In the genomic region with DNA sequence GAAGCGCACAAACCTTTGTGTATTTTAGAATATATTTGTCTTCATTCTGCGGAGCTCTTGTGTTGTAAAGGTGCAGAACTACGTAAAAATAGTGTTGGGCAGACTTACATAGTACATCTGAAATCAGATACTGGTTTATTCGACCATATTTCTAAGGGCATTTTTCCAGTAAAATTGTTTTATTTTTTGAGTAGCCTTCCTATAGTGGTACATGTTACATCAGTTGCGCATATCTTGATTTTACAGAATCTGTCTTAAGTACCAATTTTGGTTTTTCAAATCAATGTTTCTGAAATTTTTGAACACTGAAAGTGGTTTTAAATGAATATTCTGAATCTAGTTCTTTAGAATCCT, we compare ENCODE assay signal across 1 cellular context.
TF ChIP-seq lines count a peak whose summit lies in the region.

No MANE protein-coding gene starts in this region.

TF ChIP-seq in WTC11, 78 proteins besides CTCF, POLR2A, EP300 and RAD21 (continued from another document):
- TF ChIP-seq, protein P1, sequence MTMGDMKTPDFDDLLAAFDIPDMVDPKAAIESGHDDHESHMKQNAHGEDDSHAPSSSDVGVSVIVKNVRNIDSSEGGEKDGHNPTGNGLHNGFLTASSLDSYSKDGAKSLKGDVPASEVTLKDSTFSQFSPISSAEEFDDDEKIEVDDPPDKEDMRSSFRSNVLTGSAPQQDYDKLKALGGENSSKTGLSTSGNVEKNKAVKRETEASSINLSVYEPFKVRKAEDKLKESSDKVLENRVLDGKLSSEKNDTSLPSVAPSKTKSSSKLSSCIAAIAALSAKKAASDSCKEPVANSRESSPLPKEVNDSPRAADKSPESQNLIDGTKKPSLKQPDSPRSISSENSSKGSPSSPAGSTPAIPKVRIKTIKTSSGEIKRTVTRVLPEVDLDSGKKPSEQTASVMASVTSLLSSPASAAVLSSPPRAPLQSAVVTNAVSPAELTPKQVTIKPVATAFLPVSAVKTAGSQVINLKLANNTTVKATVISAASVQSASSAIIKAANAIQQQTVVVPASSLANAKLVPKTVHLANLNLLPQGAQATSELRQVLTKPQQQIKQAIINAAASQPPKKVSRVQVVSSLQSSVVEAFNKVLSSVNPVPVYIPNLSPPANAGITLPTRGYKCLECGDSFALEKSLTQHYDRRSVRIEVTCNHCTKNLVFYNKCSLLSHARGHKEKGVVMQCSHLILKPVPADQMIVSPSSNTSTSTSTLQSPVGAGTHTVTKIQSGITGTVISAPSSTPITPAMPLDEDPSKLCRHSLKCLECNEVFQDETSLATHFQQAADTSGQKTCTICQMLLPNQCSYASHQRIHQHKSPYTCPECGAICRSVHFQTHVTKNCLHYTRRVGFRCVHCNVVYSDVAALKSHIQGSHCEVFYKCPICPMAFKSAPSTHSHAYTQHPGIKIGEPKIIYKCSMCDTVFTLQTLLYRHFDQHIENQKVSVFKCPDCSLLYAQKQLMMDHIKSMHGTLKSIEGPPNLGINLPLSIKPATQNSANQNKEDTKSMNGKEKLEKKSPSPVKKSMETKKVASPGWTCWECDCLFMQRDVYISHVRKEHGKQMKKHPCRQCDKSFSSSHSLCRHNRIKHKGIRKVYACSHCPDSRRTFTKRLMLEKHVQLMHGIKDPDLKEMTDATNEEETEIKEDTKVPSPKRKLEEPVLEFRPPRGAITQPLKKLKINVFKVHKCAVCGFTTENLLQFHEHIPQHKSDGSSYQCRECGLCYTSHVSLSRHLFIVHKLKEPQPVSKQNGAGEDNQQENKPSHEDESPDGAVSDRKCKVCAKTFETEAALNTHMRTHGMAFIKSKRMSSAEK (CRISPR knock-in tag; IDR thresholded peaks at IDR 0.05; ENCODE audit: borderline replicate concordance) = no peak
- no peak for TF ChIP-seq GTF2I (CRISPR knock-in tag; conservative IDR thresholded peaks at IDR 0.05)
- no peak for TF ChIP-seq NFATC4 (CRISPR knock-in tag; IDR thresholded peaks at IDR 0.05)
- no peak for TF ChIP-seq ELF4 (CRISPR knock-in tag; IDR thresholded peaks at IDR 0.05; ENCODE audit: low read depth)
- TF ChIP-seq, protein P2, sequence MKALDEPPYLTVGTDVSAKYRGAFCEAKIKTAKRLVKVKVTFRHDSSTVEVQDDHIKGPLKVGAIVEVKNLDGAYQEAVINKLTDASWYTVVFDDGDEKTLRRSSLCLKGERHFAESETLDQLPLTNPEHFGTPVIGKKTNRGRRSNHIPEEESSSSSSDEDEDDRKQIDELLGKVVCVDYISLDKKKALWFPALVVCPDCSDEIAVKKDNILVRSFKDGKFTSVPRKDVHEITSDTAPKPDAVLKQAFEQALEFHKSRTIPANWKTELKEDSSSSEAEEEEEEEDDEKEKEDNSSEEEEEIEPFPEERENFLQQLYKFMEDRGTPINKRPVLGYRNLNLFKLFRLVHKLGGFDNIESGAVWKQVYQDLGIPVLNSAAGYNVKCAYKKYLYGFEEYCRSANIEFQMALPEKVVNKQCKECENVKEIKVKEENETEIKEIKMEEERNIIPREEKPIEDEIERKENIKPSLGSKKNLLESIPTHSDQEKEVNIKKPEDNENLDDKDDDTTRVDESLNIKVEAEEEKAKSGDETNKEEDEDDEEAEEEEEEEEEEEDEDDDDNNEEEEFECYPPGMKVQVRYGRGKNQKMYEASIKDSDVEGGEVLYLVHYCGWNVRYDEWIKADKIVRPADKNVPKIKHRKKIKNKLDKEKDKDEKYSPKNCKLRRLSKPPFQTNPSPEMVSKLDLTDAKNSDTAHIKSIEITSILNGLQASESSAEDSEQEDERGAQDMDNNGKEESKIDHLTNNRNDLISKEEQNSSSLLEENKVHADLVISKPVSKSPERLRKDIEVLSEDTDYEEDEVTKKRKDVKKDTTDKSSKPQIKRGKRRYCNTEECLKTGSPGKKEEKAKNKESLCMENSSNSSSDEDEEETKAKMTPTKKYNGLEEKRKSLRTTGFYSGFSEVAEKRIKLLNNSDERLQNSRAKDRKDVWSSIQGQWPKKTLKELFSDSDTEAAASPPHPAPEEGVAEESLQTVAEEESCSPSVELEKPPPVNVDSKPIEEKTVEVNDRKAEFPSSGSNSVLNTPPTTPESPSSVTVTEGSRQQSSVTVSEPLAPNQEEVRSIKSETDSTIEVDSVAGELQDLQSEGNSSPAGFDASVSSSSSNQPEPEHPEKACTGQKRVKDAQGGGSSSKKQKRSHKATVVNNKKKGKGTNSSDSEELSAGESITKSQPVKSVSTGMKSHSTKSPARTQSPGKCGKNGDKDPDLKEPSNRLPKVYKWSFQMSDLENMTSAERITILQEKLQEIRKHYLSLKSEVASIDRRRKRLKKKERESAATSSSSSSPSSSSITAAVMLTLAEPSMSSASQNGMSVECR (CRISPR knock-in tag; IDR thresholded peaks at IDR 0.05; ENCODE audit: borderline replicate concordance) = no peak
- TF ChIP-seq IRF2 (CRISPR knock-in tag; IDR thresholded peaks at IDR 0.05; ENCODE audit: borderline replicate concordance, low read depth) = no peak
- no peak for TF ChIP-seq MYBL2 (CRISPR knock-in tag; IDR thresholded peaks at IDR 0.05)
- TF ChIP-seq, protein P3, sequence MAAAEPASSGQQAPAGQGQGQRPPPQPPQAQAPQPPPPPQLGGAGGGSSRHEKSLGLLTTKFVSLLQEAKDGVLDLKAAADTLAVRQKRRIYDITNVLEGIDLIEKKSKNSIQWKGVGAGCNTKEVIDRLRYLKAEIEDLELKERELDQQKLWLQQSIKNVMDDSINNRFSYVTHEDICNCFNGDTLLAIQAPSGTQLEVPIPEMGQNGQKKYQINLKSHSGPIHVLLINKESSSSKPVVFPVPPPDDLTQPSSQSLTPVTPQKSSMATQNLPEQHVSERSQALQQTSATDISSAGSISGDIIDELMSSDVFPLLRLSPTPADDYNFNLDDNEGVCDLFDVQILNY (CRISPR knock-in tag; IDR thresholded peaks at IDR 0.05) = no peak
- no peak for TF ChIP-seq TCF7 (CRISPR knock-in tag; IDR thresholded peaks at IDR 0.05; ENCODE audit: low read depth)
- TF ChIP-seq, protein P4, sequence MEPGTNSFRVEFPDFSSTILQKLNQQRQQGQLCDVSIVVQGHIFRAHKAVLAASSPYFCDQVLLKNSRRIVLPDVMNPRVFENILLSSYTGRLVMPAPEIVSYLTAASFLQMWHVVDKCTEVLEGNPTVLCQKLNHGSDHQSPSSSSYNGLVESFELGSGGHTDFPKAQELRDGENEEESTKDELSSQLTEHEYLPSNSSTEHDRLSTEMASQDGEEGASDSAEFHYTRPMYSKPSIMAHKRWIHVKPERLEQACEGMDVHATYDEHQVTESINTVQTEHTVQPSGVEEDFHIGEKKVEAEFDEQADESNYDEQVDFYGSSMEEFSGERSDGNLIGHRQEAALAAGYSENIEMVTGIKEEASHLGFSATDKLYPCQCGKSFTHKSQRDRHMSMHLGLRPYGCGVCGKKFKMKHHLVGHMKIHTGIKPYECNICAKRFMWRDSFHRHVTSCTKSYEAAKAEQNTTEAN (CRISPR knock-in tag; IDR thresholded peaks at IDR 0.05) = no peak
- no peak for TF ChIP-seq CREB1 (CRISPR knock-in tag; IDR thresholded peaks at IDR 0.05)
- TF ChIP-seq ZSCAN18 (CRISPR knock-in tag; IDR thresholded peaks at IDR 0.05) = no peak
- TF ChIP-seq, protein P5, sequence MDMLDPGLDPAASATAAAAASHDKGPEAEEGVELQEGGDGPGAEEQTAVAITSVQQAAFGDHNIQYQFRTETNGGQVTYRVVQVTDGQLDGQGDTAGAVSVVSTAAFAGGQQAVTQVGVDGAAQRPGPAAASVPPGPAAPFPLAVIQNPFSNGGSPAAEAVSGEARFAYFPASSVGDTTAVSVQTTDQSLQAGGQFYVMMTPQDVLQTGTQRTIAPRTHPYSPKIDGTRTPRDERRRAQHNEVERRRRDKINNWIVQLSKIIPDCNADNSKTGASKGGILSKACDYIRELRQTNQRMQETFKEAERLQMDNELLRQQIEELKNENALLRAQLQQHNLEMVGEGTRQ (CRISPR knock-in tag; IDR thresholded peaks at IDR 0.05) = no peak
